Comparison of ENCODE assay signal across 1 cellular context in genomic region chr19:993361-993830, GRCh38.
TF ChIP-seq lines count a peak whose summit lies in the region.

No MANE protein-coding gene starts in this region.

TF ChIP-seq in HepG2, 621 proteins besides CTCF, POLR2A, EP300 and RAD21 (continued from another document and continues in another):
- TF ChIP-seq ATF4 (CRISPR knock-in tag; IDR thresholded peaks at IDR 0.05): no peak
- 0 out of 2 replicates have a peak, but pooled peaks have one; percentile 50 for TF ChIP-seq ZNF614 (CRISPR knock-in tag; IDR thresholded peaks at IDR 0.05; ENCODE audit: borderline replicate concordance)
- TF ChIP-seq ZNF660 (CRISPR knock-in tag; IDR thresholded peaks at IDR 0.05; ENCODE audit: borderline replicate concordance, low read depth): no peak
- TF ChIP-seq FIP1L1 (IDR thresholded peaks at IDR 0.05; ENCODE audit: borderline replicate concordance, insufficient read depth, low read depth, low read length): no peak
- TF ChIP-seq ZNF549 (CRISPR knock-in tag; IDR thresholded peaks at IDR 0.05): no peak
- TF ChIP-seq PBX2 (CRISPR knock-in tag; IDR thresholded peaks at IDR 0.05): no peak
- TF ChIP-seq ZFP36 (IDR thresholded peaks at IDR 0.05; ENCODE audit: borderline replicate concordance, low read depth, low read length, partially characterized antibody): no peak
- TF ChIP-seq STAT5B (CRISPR knock-in tag; IDR thresholded peaks at IDR 0.05): no peak
- no peak for TF ChIP-seq ZNF768 (CRISPR knock-in tag; IDR thresholded peaks at IDR 0.05)
- TF ChIP-seq FOXM1 (CRISPR knock-in tag; IDR thresholded peaks at IDR 0.05): no peak
- TF ChIP-seq ZNF230 (CRISPR knock-in tag; IDR thresholded peaks at IDR 0.05): 0 out of 2 replicates have a peak, but pooled peaks have one; percentile 22
- TF ChIP-seq KDM3A (CRISPR knock-in tag; IDR thresholded peaks at IDR 0.05; ENCODE audit: low read depth): peak; percentile 72; the same call in 1 of the 2 replicates
- TF ChIP-seq ZNF766 (CRISPR knock-in tag; IDR thresholded peaks at IDR 0.05; ENCODE audit: borderline replicate concordance): no peak
- TF ChIP-seq ZMYM2 (CRISPR knock-in tag; IDR thresholded peaks at IDR 0.05): no peak
- TF ChIP-seq ELF3 (CRISPR knock-in tag; IDR thresholded peaks at IDR 0.05): peak; percentile 50; the same call in 1 of the 2 replicates
- TF ChIP-seq ZNF605 (CRISPR knock-in tag; IDR thresholded peaks at IDR 0.05): peak; percentile 65
- TF ChIP-seq DMAP1 (CRISPR knock-in tag; IDR thresholded peaks at IDR 0.05): peak; percentile 48; the same call in 1 of the 2 replicates
- TF ChIP-seq RBM39 (IDR thresholded peaks at IDR 0.05; ENCODE audit: low read depth, low read length, poor library complexity, severe bottlenecking): peak; percentile 75
- TF ChIP-seq RARG (CRISPR knock-in tag; IDR thresholded peaks at IDR 0.05; ENCODE audit: low read depth): no peak
- TF ChIP-seq, protein P1, sequence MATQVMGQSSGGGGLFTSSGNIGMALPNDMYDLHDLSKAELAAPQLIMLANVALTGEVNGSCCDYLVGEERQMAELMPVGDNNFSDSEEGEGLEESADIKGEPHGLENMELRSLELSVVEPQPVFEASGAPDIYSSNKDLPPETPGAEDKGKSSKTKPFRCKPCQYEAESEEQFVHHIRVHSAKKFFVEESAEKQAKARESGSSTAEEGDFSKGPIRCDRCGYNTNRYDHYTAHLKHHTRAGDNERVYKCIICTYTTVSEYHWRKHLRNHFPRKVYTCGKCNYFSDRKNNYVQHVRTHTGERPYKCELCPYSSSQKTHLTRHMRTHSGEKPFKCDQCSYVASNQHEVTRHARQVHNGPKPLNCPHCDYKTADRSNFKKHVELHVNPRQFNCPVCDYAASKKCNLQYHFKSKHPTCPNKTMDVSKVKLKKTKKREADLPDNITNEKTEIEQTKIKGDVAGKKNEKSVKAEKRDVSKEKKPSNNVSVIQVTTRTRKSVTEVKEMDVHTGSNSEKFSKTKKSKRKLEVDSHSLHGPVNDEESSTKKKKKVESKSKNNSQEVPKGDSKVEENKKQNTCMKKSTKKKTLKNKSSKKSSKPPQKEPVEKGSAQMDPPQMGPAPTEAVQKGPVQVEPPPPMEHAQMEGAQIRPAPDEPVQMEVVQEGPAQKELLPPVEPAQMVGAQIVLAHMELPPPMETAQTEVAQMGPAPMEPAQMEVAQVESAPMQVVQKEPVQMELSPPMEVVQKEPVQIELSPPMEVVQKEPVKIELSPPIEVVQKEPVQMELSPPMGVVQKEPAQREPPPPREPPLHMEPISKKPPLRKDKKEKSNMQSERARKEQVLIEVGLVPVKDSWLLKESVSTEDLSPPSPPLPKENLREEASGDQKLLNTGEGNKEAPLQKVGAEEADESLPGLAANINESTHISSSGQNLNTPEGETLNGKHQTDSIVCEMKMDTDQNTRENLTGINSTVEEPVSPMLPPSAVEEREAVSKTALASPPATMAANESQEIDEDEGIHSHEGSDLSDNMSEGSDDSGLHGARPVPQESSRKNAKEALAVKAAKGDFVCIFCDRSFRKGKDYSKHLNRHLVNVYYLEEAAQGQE (IDR thresholded peaks at IDR 0.05; ENCODE audit: borderline replicate concordance in 1 of 2, low read depth in 1 of 2, low read length in 2 of 2): 0 out of 4 replicates have a peak, but pooled peaks of 1 of the 2 experiments have one; percentile 6
- no peak for TF ChIP-seq NFRKB (IDR thresholded peaks at IDR 0.05)
- TF ChIP-seq FOXO1 (CRISPR knock-in tag; IDR thresholded peaks at IDR 0.05): peak; percentile 9; the same call in 1 of the 2 replicates
- no peak for TF ChIP-seq ZNF282 (IDR thresholded peaks at IDR 0.05; ENCODE audit: partially characterized antibody)
- no peak for TF ChIP-seq ZNF619 (CRISPR knock-in tag; IDR thresholded peaks at IDR 0.05)
- TF ChIP-seq ZNF720 (CRISPR knock-in tag; IDR thresholded peaks at IDR 0.05): no peak
- no peak for TF ChIP-seq ZSCAN31 (CRISPR knock-in tag; IDR thresholded peaks at IDR 0.05; ENCODE audit: low read depth)
- TF ChIP-seq, protein P2, sequence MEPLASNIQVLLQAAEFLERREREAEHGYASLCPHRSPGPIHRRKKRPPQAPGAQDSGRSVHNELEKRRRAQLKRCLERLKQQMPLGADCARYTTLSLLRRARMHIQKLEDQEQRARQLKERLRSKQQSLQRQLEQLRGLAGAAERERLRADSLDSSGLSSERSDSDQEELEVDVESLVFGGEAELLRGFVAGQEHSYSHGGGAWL (CRISPR knock-in tag; IDR thresholded peaks at IDR 0.05): 0 out of 2 replicates have a peak, but pooled peaks have one; percentile 28
- TF ChIP-seq, protein P3, sequence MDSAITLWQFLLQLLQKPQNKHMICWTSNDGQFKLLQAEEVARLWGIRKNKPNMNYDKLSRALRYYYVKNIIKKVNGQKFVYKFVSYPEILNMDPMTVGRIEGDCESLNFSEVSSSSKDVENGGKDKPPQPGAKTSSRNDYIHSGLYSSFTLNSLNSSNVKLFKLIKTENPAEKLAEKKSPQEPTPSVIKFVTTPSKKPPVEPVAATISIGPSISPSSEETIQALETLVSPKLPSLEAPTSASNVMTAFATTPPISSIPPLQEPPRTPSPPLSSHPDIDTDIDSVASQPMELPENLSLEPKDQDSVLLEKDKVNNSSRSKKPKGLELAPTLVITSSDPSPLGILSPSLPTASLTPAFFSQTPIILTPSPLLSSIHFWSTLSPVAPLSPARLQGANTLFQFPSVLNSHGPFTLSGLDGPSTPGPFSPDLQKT (CRISPR knock-in tag; IDR thresholded peaks at IDR 0.05; ENCODE audit: borderline replicate concordance): no peak
- TF ChIP-seq, protein P4, sequence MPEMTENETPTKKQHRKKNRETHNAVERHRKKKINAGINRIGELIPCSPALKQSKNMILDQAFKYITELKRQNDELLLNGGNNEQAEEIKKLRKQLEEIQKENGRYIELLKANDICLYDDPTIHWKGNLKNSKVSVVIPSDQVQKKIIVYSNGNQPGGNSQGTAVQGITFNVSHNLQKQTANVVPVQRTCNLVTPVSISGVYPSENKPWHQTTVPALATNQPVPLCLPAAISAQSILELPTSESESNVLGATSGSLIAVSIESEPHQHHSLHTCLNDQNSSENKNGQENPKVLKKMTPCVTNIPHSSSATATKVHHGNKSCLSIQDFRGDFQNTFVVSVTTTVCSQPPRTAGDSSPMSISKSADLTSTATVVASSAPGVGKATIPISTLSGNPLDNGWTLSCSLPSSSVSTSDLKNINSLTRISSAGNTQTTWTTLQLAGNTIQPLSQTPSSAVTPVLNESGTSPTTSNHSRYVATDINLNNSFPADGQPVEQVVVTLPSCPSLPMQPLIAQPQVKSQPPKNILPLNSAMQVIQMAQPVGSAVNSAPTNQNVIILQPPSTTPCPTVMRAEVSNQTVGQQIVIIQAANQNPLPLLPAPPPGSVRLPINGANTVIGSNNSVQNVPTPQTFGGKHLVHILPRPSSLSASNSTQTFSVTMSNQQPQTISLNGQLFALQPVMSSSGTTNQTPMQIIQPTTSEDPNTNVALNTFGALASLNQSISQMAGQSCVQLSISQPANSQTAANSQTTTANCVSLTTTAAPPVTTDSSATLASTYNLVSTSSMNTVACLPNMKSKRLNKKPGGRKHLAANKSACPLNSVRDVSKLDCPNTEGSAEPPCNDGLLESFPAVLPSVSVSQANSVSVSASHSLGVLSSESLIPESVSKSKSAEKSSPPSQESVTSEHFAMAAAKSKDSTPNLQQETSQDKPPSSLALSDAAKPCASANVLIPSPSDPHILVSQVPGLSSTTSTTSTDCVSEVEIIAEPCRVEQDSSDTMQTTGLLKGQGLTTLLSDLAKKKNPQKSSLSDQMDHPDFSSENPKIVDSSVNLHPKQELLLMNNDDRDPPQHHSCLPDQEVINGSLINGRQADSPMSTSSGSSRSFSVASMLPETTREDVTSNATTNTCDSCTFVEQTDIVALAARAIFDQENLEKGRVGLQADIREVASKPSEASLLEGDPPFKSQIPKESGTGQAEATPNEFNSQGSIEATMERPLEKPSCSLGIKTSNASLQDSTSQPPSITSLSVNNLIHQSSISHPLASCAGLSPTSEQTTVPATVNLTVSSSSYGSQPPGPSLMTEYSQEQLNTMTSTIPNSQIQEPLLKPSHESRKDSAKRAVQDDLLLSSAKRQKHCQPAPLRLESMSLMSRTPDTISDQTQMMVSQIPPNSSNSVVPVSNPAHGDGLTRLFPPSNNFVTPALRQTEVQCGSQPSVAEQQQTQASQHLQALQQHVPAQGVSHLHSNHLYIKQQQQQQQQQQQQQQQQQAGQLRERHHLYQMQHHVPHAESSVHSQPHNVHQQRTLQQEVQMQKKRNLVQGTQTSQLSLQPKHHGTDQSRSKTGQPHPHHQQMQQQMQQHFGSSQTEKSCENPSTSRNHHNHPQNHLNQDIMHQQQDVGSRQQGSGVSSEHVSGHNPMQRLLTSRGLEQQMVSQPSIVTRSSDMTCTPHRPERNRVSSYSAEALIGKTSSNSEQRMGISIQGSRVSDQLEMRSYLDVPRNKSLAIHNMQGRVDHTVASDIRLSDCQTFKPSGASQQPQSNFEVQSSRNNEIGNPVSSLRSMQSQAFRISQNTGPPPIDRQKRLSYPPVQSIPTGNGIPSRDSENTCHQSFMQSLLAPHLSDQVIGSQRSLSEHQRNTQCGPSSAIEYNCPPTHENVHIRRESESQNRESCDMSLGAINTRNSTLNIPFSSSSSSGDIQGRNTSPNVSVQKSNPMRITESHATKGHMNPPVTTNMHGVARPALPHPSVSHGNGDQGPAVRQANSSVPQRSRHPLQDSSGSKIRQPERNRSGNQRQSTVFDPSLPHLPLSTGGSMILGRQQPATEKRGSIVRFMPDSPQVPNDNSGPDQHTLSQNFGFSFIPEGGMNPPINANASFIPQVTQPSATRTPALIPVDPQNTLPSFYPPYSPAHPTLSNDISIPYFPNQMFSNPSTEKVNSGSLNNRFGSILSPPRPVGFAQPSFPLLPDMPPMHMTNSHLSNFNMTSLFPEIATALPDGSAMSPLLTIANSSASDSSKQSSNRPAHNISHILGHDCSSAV (CRISPR knock-in tag; IDR thresholded peaks at IDR 0.05; ENCODE audit: borderline replicate concordance): no peak
- 0 out of 2 replicates have a peak, but pooled peaks have one; percentile 9 for TF ChIP-seq FOSL2 (CRISPR knock-in tag; IDR thresholded peaks at IDR 0.05)
- TF ChIP-seq ARID3A (IDR thresholded peaks at IDR 0.05; ENCODE audit: low read depth, low read length): no peak
- peak; percentile 65; the same call in 1 of the 2 replicates for TF ChIP-seq IRF2 (CRISPR knock-in tag; IDR thresholded peaks at IDR 0.05)
- no peak for TF ChIP-seq ZKSCAN1 (IDR thresholded peaks at IDR 0.05; ENCODE audit: low read length)
- peak; percentile 54 for TF ChIP-seq ZNF317 (CRISPR knock-in tag; IDR thresholded peaks at IDR 0.05)
- TF ChIP-seq ZFP90 (CRISPR knock-in tag; IDR thresholded peaks at IDR 0.05; ENCODE audit: borderline replicate concordance): 0 out of 2 replicates have a peak, but pooled peaks have one; percentile 27
- no peak for TF ChIP-seq MED8 (CRISPR knock-in tag; IDR thresholded peaks at IDR 0.05; ENCODE audit: insufficient replicate concordance)
- no peak for TF ChIP-seq ZNF558 (CRISPR knock-in tag; IDR thresholded peaks at IDR 0.05; ENCODE audit: borderline replicate concordance)
